ENCODE assay signal across 9 cellular contexts in genomic region chr12:128853321-128854197, GRCh38. TPM values are rescaled to one million over a fixed set of nuclear protein-coding genes. Genes with fewer than 3 reads are reported as not detected.
DNase-seq lines count a peak whose midpoint lies in the region; ATAC-seq and TF ChIP-seq lines count a peak whose summit lies in the region.
"Had no signal": no experiment of that assay in that cellular context is flagged by ENCODE, and none has a peak within 500 bp of the region (broad histone marks: within the 10 kb centered on the region; RNA-seq: fewer than 3 reads in every experiment).

TSS of gene GLT1D1 (plus strand) at chr12:128853478. CDS start at chr12:128853582, 104 bp downstream.

- no peak within 1 kb of the TSS for H3K27ac ChIP-seq in testis

- WGBS in testis, 2 donors = 0 to 2% methylated on average over 14 to 101 of the region's 115 CpGs

- no peaks in the 10 kb centered on the region for H3K9me3 ChIP-seq in testis

- H3K4me1 ChIP-seq in testis = peaks cover 4% of the 10 kb centered on the region

- no peaks in the 10 kb centered on the region for H3K27me3 ChIP-seq in testis

- peak; percentile 76 for ATAC-seq in left lobe of liver

- H3K9me3 Mint-ChIP-seq in activated CD4-positive, alpha-beta T cell treated with anti-CD3 and anti-CD28 coated beads, Interleukin-2, amount 10 ng/mL, durations not matched to agents 24 days and 14 days = peaks cover 4% of the 10 kb centered on the region
- no peaks in the 10 kb centered on the region for H3K9me3 Mint-ChIP-seq in T-helper 2 cell treated with Interferon-gamma antibody and Interleukin-4, amounts not matched to agents 5 μg/mL and 100 μg/mL, for 36 hours
- peaks cover 8% of the 10 kb centered on the region for H3K9me3 Mint-ChIP-seq in Calu3 (ENCODE audit: low read depth, unreplicated experiment)

- H3K36me3 ChIP-seq in testis (ENCODE audit: low read depth, missing control alignments) = no peaks in the 10 kb centered on the region

- no peak for TF ChIP-seq CTCF in testis (IDR thresholded peaks at IDR 0.05)
- no peak for TF ChIP-seq CTCF in Calu3 (IDR thresholded peaks at IDR 0.05; ENCODE audit: unreplicated experiment)

- TF ChIP-seq POLR2A in testis (IDR thresholded peaks at IDR 0.05) = no peak

- H3K27me3 Mint-ChIP-seq in activated CD4-positive, alpha-beta T cell treated with anti-CD3 and anti-CD28 coated beads, Interleukin-2, amount 10 ng/mL, durations not matched to agents 24 days and 14 days = peaks cover 27% of the 10 kb centered on the region
- H3K27me3 Mint-ChIP-seq in T-helper 2 cell treated with Interferon-gamma antibody and Interleukin-4, amounts not matched to agents 5 μg/mL and 100 μg/mL, for 36 hours (ENCODE audit: low read depth) = peaks cover 43% of the 10 kb centered on the region
- no peaks in the 10 kb centered on the region for H3K27me3 Mint-ChIP-seq in Calu3 (ENCODE audit: unreplicated experiment)

- BruUV-seq in Calu3 (replicated peaks; lab: Mats Ljungman, UMichigan) = no TSS peak

- peaks cover 2% of the 10 kb centered on the region for H3K36me3 Mint-ChIP-seq in activated CD4-positive, alpha-beta T cell treated with anti-CD3 and anti-CD28 coated beads, Interleukin-2, amount 10 ng/mL, durations not matched to agents 24 days and 14 days (ENCODE audit: low read depth)
- H3K36me3 Mint-ChIP-seq in T-helper 2 cell treated with Interferon-gamma antibody and Interleukin-4, amounts not matched to agents 5 μg/mL and 100 μg/mL, for 36 hours (ENCODE audit: low read depth) = no peaks in the 10 kb centered on the region
- no peaks in the 10 kb centered on the region for H3K36me3 Mint-ChIP-seq in Calu3 (ENCODE audit: insufficient read depth, unreplicated experiment)

- peak within 1 kb of the TSS; percentile 55 for H3K4me3 Mint-ChIP-seq in activated CD4-positive, alpha-beta T cell treated with anti-CD3 and anti-CD28 coated beads, Interleukin-2, amount 10 ng/mL, durations not matched to agents 24 days and 14 days
- H3K4me3 Mint-ChIP-seq in T-helper 2 cell treated with Interferon-gamma antibody and Interleukin-4, amounts not matched to agents 5 μg/mL and 100 μg/mL, for 36 hours = peak within 1 kb of the TSS; percentile 61
- no peak within 1 kb of the TSS for H3K4me3 Mint-ChIP-seq in Calu3 (ENCODE audit: low read depth, unreplicated experiment)

- intact Hi-C loops in activated CD4-positive, alpha-beta T cell treated with anti-CD3 and anti-CD28 coated beads, Interleukin-2, amount 10 ng/mL, durations not matched to agents 24 days and 14 days (cut with micrococcal nuclease) = no loop called here
- intact Hi-C loops in testis (cut with DNase I; ENCODE audit: low total_unique reads) = no loop called here
- intact Hi-C loops in Calu3 (cut with micrococcal nuclease; ENCODE audit: unreplicated experiment) = no loop called here

- CTCF ChIA-PET in Calu3 (lab: Charles Lee) = no interaction called here

- peak within 1 kb of the TSS; percentile 21 to 53 for H3K4me3 ChIP-seq in testis

- H3K27ac Mint-ChIP-seq in activated CD4-positive, alpha-beta T cell treated with anti-CD3 and anti-CD28 coated beads, Interleukin-2, amount 10 ng/mL, durations not matched to agents 24 days and 14 days = no peak within 1 kb of the TSS
- no peak within 1 kb of the TSS for H3K27ac Mint-ChIP-seq in T-helper 2 cell treated with Interferon-gamma antibody and Interleukin-4, amounts not matched to agents 5 μg/mL and 100 μg/mL, for 36 hours
- no peak within 1 kb of the TSS for H3K27ac Mint-ChIP-seq in Calu3 (ENCODE audit: unreplicated experiment)

- H3K4me1 Mint-ChIP-seq in activated CD4-positive, alpha-beta T cell treated with anti-CD3 and anti-CD28 coated beads, Interleukin-2, amount 10 ng/mL, durations not matched to agents 24 days and 14 days = no peaks in the 10 kb centered on the region
- H3K4me1 Mint-ChIP-seq in T-helper 2 cell treated with Interferon-gamma antibody and Interleukin-4, amounts not matched to agents 5 μg/mL and 100 μg/mL, for 36 hours (ENCODE audit: low read depth) = no peaks in the 10 kb centered on the region
- H3K4me1 Mint-ChIP-seq in Calu3 (ENCODE audit: low read depth, unreplicated experiment) = no peaks in the 10 kb centered on the region

- no peak for DNase-seq in activated CD4-positive, alpha-beta T cell treated with anti-CD3 and anti-CD28 coated beads, Interleukin-2, amount 10 ng/mL, durations not matched to agents 24 days and 14 days
- no peak for DNase-seq in activated CD4-positive, alpha-beta T cell treated with anti-CD3 and anti-CD28 coated beads for 1 hour
- no peak for DNase-seq in T-helper 2 cell treated with Interferon-gamma antibody and Interleukin-4, amounts not matched to agents 5 μg/mL and 100 μg/mL, for 36 hours (ENCODE audit: low spot score)
- DNase-seq in left lobe of liver (ENCODE audit: low spot score) = no peak
- no peak for DNase-seq in testis
- DNase-seq in Calu3 = no peak
- no peak for DNase-seq in activated CD8-positive, alpha-beta memory T cell treated with anti-CD3 and anti-CD28 coated beads for 24 hours
- DNase-seq in stimulated activated CD4-positive, alpha-beta T cell treated with anti-CD3 and anti-CD28 coated beads, Interleukin-1b, Interleukin-23, amount 100 ng/mL, for 48 hours = no peak

RNA-seq across cellular contexts. Expression of gene GLT1D1, which starts in this region (rescaled TPM):
- total RNA-seq in activated CD4-positive, alpha-beta T cell treated with anti-CD3 and anti-CD28 coated beads, Interleukin-2, amount 10 ng/mL, durations not matched to agents 24 days and 14 days = 2.2 TPM in 2 replicates
- total RNA-seq in left lobe of liver = 15.9 TPM
- total RNA-seq in testis = 10 to 100 TPM; 10.0 to 18.0 TPM
- polyA plus RNA-seq in testis (ENCODE audit: insufficient read depth, low read depth, low replicate concordance) = 42.3 TPM
- total RNA-seq in Calu3 (2022) = not detected in 2 replicates
- total RNA-seq: NCI-H460 had no signal
